ENCODE assay signal across 16 cellular contexts in the genomic region with DNA sequence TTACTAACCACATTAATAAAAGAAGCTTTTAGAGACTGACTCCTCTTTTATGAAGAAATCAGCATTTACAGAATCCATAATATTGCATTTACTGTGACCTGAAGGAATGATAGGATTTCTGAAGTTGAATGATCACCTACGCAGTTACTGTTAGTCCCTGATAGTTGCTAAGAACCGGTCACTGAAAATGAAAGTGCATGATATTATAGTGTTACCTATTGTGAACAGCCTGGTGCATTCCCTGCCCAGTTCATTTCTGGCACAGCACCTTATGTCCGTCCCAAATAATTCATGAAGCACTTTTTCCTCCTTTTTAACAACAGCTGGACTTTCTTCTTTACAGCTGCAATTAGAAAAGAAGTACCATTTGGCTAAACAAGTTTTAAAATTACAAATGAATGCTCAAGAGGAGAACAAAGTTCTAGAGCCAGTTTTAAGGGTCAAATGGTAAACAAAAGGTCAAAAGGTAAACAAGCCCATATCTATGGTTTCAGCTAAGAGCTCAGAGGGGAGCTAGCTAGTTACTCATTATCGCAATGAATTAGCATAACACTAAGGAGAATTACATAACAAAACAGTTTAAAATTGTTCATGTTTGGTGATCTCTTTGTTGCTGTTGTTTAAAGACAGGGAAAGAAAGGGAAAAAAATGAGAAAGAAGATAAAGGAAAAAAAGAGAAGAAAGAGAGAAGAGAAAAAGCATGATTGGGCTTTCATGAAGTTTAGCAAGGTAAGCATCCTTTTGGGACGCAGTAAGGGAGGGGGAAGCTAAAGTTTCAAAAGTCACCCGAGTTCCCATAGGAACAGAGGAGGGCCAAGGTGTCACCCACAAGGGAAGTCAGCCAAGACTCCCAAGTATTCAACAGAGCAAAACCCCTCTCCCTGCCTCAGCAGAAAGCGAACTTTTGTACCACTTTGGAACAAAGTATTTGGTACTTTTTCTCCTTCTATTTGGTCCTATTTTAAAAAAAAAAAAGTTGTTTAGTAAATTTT. TPM values are rescaled to one million over a fixed set of nuclear protein-coding genes. Genes with fewer than 3 reads are reported as not detected.
A peak's percentile ranks its signal among the peaks of the same experiment; 100 is the strongest.
DNase-seq lines count a peak whose midpoint lies in the region; ATAC-seq and TF ChIP-seq lines count a peak whose summit lies in the region.
"Had no signal": no experiment of that assay in that cellular context is flagged by ENCODE, and none has a peak within 500 bp of the region (broad histone marks: within the 10 kb centered on the region; RNA-seq: fewer than 3 reads in every experiment).

No MANE protein-coding gene starts in this region.

- TF ChIP-seq CTCF in CD4-positive, alpha-beta T cell (IDR thresholded peaks at IDR 0.05): no peak

- H3K4me3 Mint-ChIP-seq in CD4-positive, alpha-beta T cell: no peak overlapping the region
- H3K4me3 Mint-ChIP-seq: activated naive CD8-positive, alpha-beta T cell treated with anti-CD3 and anti-CD28 coated beads, Interleukin-2, amount 10 ng/mL, durations not matched to agents 7 days and 5 days had no signal

- H3K9me3 Mint-ChIP-seq in CD4-positive, alpha-beta T cell: no peaks in the 10 kb centered on the region
- H3K9me3 Mint-ChIP-seq: activated naive CD8-positive, alpha-beta T cell treated with anti-CD3 and anti-CD28 coated beads, Interleukin-2, amount 10 ng/mL, durations not matched to agents 7 days and 5 days had no signal

- POLR2A ChIA-PET in CD4-positive, alpha-beta T cell (lab: Charles Lee): no interaction called here

- H3K27me3 ChIP-seq in CD4-positive, alpha-beta T cell (ENCODE audit: control insufficient read depth, insufficient read depth, low read length): no peaks in the 10 kb centered on the region

- no peak overlapping the region for H3K27ac Mint-ChIP-seq in CD4-positive, alpha-beta T cell
- H3K27ac Mint-ChIP-seq: activated naive CD8-positive, alpha-beta T cell treated with anti-CD3 and anti-CD28 coated beads, Interleukin-2, amount 10 ng/mL, durations not matched to agents 7 days and 5 days had no signal

- H3K9me3 ChIP-seq in CD4-positive, alpha-beta T cell (ENCODE audit: control insufficient read depth, low read length): no peaks in the 10 kb centered on the region

- ATAC-seq in GM18502 (IDR thresholded peaks at IDR 0.05; ENCODE audit: poor library complexity, unreplicated experiment) (peak; percentile 55), GM21528 (IDR thresholded peaks at IDR 0.05; ENCODE audit: low FRiP score, unreplicated experiment) (peak; percentile 51), HG03280 (IDR thresholded peaks at IDR 0.05; ENCODE audit: unreplicated experiment) (peak; percentile 45), HG02981 (IDR thresholded peaks at IDR 0.05; ENCODE audit: unreplicated experiment) (no peak)
- no peak for ATAC-seq in CD4-positive, alpha-beta T cell (ENCODE audit: poor library complexity)

- no peak overlapping the region for H3K27ac ChIP-seq in CD4-positive, alpha-beta T cell (ENCODE audit: low read depth, low read length)
- H3K27ac ChIP-seq: GM23248 had no signal

- intact Hi-C loops in CD4-positive, alpha-beta T cell (cut with DNase I, micrococcal nuclease): no loop called here

- CTCF ChIA-PET in CD4-positive, alpha-beta T cell (lab: Charles Lee): no interaction called here

- peak; percentile 38 for DNase-seq in iPS DF 19.7 (ENCODE audit: low read depth, low spot score)
- no peak for DNase-seq in NCI-H446 (lab: John Stamatoyannopoulos, UW)
- DNase-seq in NCI-H2107 (lab: John Stamatoyannopoulos, UW): no peak
- DNase-seq in CD4-positive, alpha-beta T cell: no peak
- DNase-seq: activated CD4-positive, alpha-beta T cell treated with anti-CD3 and anti-CD28 coated beads for 48 hours; activated naive CD8-positive, alpha-beta T cell treated with anti-CD3 and anti-CD28 coated beads, Interleukin-2, amount 10 ng/mL, durations not matched to agents 7 days and 5 days; GDM1; GM23248; KBM-7; NCI-H2171 treated with DMSO at 0.1 percent for 48 hours; SHP77 had no signal

- H3K36me3 Mint-ChIP-seq in CD4-positive, alpha-beta T cell (ENCODE audit: low read depth): no peaks in the 10 kb centered on the region
- H3K36me3 Mint-ChIP-seq: activated naive CD8-positive, alpha-beta T cell treated with anti-CD3 and anti-CD28 coated beads, Interleukin-2, amount 10 ng/mL, durations not matched to agents 7 days and 5 days had no signal

- peaks cover 14% of the 10 kb centered on the region for H3K27me3 Mint-ChIP-seq in CD4-positive, alpha-beta T cell

- peaks cover 14% of the 10 kb centered on the region for H3K4me1 Mint-ChIP-seq in CD4-positive, alpha-beta T cell (ENCODE audit: low read depth)

RNA-seq across cellular contexts. Expression of gene FLT3, which starts 50.2 kb away (rescaled TPM):
- total RNA-seq in CD4-positive, alpha-beta T cell: under 1 TPM; 0.39 to 0.55 TPM
- total RNA-seq: activated naive CD8-positive, alpha-beta T cell treated with anti-CD3 and anti-CD28 coated beads, Interleukin-2, amount 10 ng/mL, durations not matched to agents 7 days and 5 days; GM23248; myocyte had no signal

Comparison
In these comparisons a context has a peak if more than half of its experiments do, and no peak if none do; other contexts are left out.
1. ATAC-seq: peak in GM18502 (single experiment), GM21528 (single experiment) and HG03280 (single experiment); none in HG02981 (single experiment) and CD4-positive, alpha-beta T cell (single experiment).